In genomic region chr11:15897211-15897960, GRCh38 we compare ENCODE assay signal across 17 cellular contexts.
DNase-seq lines count a peak whose midpoint lies in the region; ATAC-seq, FAIRE-seq and TF ChIP-seq lines count a peak whose summit lies in the region.
"Had no signal": no experiment of that assay in that cellular context is flagged by ENCODE, and none has a peak within 500 bp of the region (broad histone marks: within the 10 kb centered on the region; RNA-seq: fewer than 3 reads in every experiment).

No MANE protein-coding gene starts in this region.

- TF ChIP-seq RAD21 in A549 (conservative IDR thresholded peaks at IDR 0.05 in 1 of 2, IDR thresholded peaks at IDR 0.05 in 1 of 2) = no peak

- DNase-seq in A549 (ENCODE audit: low read depth in 1 of 2, low spot score in 1 of 2) (peak in 1 of 2 experiments; percentile 22), HEK293T (ENCODE audit: extremely low spot score) (no peak), SW480 (ENCODE audit: low spot score) (peak; percentile 44), islet precursor cell (peak; percentile 65), WTC11 (ENCODE audit: low spot score) (no peak), Right ventricle myocardium inferior (ENCODE audit: missing footprints) (no peak), OCI-LY7 (ENCODE audit: low spot score) (no peak)
- no peak for DNase-seq in stimulated activated CD4-positive, alpha-beta T cell treated with anti-CD3 and anti-CD28 coated beads, Interleukin-4, amount 100 ng/mL, for 4 hours
- DNase-seq: activated CD4-positive, CD25-positive, alpha-beta regulatory T cell treated with anti-CD3 and anti-CD28 coated beads, Interleukin-2, amount 50 U/mL, for 72 hours; activated effector memory CD4-positive, alpha-beta T cell treated with anti-CD3 and anti-CD28 coated beads, Interleukin-2, amount 50 U/mL, for 16 hours; GDM1; lower lobe of right lung; NCI-H345 had no signal

- peaks cover 6% of the 10 kb centered on the region; the same call in 1 of the 2 replicates for H3K4me1 Mint-ChIP-seq in WTC11

- ATAC-seq in A549 = no peak; a peak in 2 of 6 replicates
- ATAC-seq in WTC11 = no peak
- ATAC-seq in Right ventricle myocardium inferior = no peak
- ATAC-seq: K562, lower lobe of right lung had no signal

- no peaks in the 10 kb centered on the region for H3K9me3 Mint-ChIP-seq in WTC11

- TF ChIP-seq EP300 in A549 (IDR thresholded peaks at IDR 0.05) = no peak

- TF ChIP-seq POLR2A in A549 (IDR thresholded peaks at IDR 0.05; ENCODE audit: low read length) = no peak

- no peaks in the 10 kb centered on the region; the same call in 1 of the 2 replicates for H3K27me3 Mint-ChIP-seq in WTC11 (ENCODE audit: low read depth)

- FAIRE-seq in A549 (lab: Jason Lieb, UNC) = no peak
- FAIRE-seq: frontal cortex, K562 had no signal

- H3K27ac ChIP-seq in A549 (no peak overlapping the region), OCI-LY7 (ENCODE audit: low read depth, low read length, poor library complexity, severe bottlenecking) (no peak overlapping the region)
- H3K27ac ChIP-seq: lower lobe of right lung, parathyroid adenoma, SJCRH30 had no signal

- H2AFZ ChIP-seq in OCI-LY7 (ENCODE audit: low read length) = no peak overlapping the region
- H2AFZ ChIP-seq: parathyroid adenoma had no signal

- no peaks in the 10 kb centered on the region for H3K36me3 ChIP-seq in OCI-LY7 (ENCODE audit: insufficient read depth, low read length)
- H3K36me3 ChIP-seq: lower lobe of right lung, SJCRH30 had no signal

- H3K4me1 ChIP-seq in A549 (0 out of 3 replicates have a peak, but pooled peaks cover 5% of the 10 kb centered on the region), OCI-LY7 (ENCODE audit: insufficient read depth, low read length, poor library complexity, severe bottlenecking) (no peaks in the 10 kb centered on the region)
- H3K4me1 ChIP-seq: SJCRH30 had no signal

- no peak overlapping the region for H3K4me3 ChIP-seq in A549
- H3K4me3 ChIP-seq in OCI-LY7 (ENCODE audit: low read depth, low read length, poor library complexity, severe bottlenecking) = no peak overlapping the region
- H3K4me3 ChIP-seq: K562, lower lobe of right lung, SJCRH30 had no signal

- H3K27ac Mint-ChIP-seq in WTC11 = no peak overlapping the region

- intact Hi-C loops in Right ventricle myocardium inferior (cut with DNase I) = no loop called here
- intact Hi-C loops in OCI-LY7 (cut with micrococcal nuclease; ENCODE audit: unreplicated experiment) = no loop called here

- BruUV-seq in OCI-LY7 (replicated peaks; lab: Mats Ljungman, UMichigan) = no TSS peak

- CTCF ChIA-PET in A549 (lab: Yijun Ruan, JAX) (interaction anchor here (1.5 kb wide), 1 partner anchor 70 kb away, joined by 3 read pairs; no protein-coding TSS in a partner anchor), HEK293T (lab: Yijun Ruan, JAX) (no interaction called here), WTC11 (lab: Charles Lee) (no interaction called here), OCI-LY7 (lab: Charles Lee; ENCODE audit: unreplicated experiment) (no interaction called here)

- no peaks in the 10 kb centered on the region for H3K9me2 ChIP-seq in OCI-LY7 (ENCODE audit: insufficient read depth, low read length)

- 24% methylated on average over 6 of the region's 6 CpGs for WGBS in A549 (ENCODE audit: missing lambda C conversion rate)

- H3K36me3 Mint-ChIP-seq in WTC11 = no peaks in the 10 kb centered on the region

- H3K4me2 ChIP-seq in A549 = peak overlapping the region; percentile 17; the same call in 1 of the 3 replicates
- H3K4me2 ChIP-seq in OCI-LY7 (ENCODE audit: low read length) = no peak overlapping the region

- H3K4me3 Mint-ChIP-seq in WTC11 = no peak overlapping the region

- no peaks in the 10 kb centered on the region for H3K79me2 ChIP-seq in OCI-LY7 (ENCODE audit: insufficient read depth, low read depth, low read length)
- H3K79me2 ChIP-seq: parathyroid adenoma had no signal

- POLR2A ChIA-PET in A549 (lab: Yijun Ruan, JAX) = no interaction called here
- POLR2A ChIA-PET in HEK293T (lab: Yijun Ruan, JAX) = interaction anchor here (1.2 kb wide), 1 partner anchor 117 kb away, joined by 3 read pairs; no protein-coding TSS in a partner anchor
- POLR2A ChIA-PET in WTC11 (lab: Charles Lee) = no interaction called here
- POLR2A ChIA-PET in OCI-LY7 (lab: Charles Lee) = interaction anchor here (0.5 to 0.9 kb wide), 2 partner anchors 21 to 29 kb away, joined by 3 to 4 read pairs; no protein-coding TSS in a partner anchor

- TF ChIP-seq CTCF in A549 (IDR thresholded peaks at IDR 0.05) = no peak
- no peak for TF ChIP-seq CTCF in WTC11 (IDR thresholded peaks at IDR 0.05)
- TF ChIP-seq CTCF in OCI-LY7 (conservative IDR thresholded peaks at IDR 0.05; ENCODE audit: low read length) = no peak

- H4K20me1 ChIP-seq in OCI-LY7 (ENCODE audit: insufficient read depth, low read length) = no peaks in the 10 kb centered on the region

- H3K9me3 ChIP-seq in A549 (no peaks in the 10 kb centered on the region), OCI-LY7 (ENCODE audit: low read length) (no peaks in the 10 kb centered on the region)
- H3K9me3 ChIP-seq: lower lobe of right lung, SJCRH30 had no signal

TF ChIP-seq in A549, 52 proteins besides CTCF, POLR2A, EP300 and RAD21:
- TF ChIP-seq RFX5 (IDR thresholded peaks at IDR 0.05) = no peak

TF ChIP-seq in HEK293T, 16 proteins besides CTCF, POLR2A, EP300 and RAD21:
- TF ChIP-seq L3MBTL2 (conservative IDR thresholded peaks at IDR 0.05) = no peak
- TF ChIP-seq, protein P1, sequence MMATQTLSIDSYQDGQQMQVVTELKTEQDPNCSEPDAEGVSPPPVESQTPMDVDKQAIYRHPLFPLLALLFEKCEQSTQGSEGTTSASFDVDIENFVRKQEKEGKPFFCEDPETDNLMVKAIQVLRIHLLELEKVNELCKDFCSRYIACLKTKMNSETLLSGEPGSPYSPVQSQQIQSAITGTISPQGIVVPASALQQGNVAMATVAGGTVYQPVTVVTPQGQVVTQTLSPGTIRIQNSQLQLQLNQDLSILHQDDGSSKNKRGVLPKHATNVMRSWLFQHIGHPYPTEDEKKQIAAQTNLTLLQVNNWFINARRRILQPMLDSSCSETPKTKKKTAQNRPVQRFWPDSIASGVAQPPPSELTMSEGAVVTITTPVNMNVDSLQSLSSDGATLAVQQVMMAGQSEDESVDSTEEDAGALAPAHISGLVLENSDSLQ (IDR thresholded peaks at IDR 0.05) = peak; percentile 92

TF ChIP-seq in WTC11, 78 proteins besides CTCF, POLR2A, EP300 and RAD21 (continues in another document):
- TF ChIP-seq SMAD3 (CRISPR knock-in tag; IDR thresholded peaks at IDR 0.05; ENCODE audit: borderline replicate concordance) (no peak), JUN (CRISPR knock-in tag; IDR thresholded peaks at IDR 0.05) (no peak)
- TF ChIP-seq, protein P2, sequence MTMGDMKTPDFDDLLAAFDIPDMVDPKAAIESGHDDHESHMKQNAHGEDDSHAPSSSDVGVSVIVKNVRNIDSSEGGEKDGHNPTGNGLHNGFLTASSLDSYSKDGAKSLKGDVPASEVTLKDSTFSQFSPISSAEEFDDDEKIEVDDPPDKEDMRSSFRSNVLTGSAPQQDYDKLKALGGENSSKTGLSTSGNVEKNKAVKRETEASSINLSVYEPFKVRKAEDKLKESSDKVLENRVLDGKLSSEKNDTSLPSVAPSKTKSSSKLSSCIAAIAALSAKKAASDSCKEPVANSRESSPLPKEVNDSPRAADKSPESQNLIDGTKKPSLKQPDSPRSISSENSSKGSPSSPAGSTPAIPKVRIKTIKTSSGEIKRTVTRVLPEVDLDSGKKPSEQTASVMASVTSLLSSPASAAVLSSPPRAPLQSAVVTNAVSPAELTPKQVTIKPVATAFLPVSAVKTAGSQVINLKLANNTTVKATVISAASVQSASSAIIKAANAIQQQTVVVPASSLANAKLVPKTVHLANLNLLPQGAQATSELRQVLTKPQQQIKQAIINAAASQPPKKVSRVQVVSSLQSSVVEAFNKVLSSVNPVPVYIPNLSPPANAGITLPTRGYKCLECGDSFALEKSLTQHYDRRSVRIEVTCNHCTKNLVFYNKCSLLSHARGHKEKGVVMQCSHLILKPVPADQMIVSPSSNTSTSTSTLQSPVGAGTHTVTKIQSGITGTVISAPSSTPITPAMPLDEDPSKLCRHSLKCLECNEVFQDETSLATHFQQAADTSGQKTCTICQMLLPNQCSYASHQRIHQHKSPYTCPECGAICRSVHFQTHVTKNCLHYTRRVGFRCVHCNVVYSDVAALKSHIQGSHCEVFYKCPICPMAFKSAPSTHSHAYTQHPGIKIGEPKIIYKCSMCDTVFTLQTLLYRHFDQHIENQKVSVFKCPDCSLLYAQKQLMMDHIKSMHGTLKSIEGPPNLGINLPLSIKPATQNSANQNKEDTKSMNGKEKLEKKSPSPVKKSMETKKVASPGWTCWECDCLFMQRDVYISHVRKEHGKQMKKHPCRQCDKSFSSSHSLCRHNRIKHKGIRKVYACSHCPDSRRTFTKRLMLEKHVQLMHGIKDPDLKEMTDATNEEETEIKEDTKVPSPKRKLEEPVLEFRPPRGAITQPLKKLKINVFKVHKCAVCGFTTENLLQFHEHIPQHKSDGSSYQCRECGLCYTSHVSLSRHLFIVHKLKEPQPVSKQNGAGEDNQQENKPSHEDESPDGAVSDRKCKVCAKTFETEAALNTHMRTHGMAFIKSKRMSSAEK (CRISPR knock-in tag; IDR thresholded peaks at IDR 0.05; ENCODE audit: borderline replicate concordance) = no peak
- TF ChIP-seq, protein P3, sequence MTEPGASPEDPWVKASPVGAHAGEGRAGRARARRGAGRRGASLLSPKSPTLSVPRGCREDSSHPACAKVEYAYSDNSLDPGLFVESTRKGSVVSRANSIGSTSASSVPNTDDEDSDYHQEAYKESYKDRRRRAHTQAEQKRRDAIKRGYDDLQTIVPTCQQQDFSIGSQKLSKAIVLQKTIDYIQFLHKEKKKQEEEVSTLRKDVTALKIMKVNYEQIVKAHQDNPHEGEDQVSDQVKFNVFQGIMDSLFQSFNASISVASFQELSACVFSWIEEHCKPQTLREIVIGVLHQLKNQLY (CRISPR knock-in tag; IDR thresholded peaks at IDR 0.05) = no peak
- TF ChIP-seq, protein P4, sequence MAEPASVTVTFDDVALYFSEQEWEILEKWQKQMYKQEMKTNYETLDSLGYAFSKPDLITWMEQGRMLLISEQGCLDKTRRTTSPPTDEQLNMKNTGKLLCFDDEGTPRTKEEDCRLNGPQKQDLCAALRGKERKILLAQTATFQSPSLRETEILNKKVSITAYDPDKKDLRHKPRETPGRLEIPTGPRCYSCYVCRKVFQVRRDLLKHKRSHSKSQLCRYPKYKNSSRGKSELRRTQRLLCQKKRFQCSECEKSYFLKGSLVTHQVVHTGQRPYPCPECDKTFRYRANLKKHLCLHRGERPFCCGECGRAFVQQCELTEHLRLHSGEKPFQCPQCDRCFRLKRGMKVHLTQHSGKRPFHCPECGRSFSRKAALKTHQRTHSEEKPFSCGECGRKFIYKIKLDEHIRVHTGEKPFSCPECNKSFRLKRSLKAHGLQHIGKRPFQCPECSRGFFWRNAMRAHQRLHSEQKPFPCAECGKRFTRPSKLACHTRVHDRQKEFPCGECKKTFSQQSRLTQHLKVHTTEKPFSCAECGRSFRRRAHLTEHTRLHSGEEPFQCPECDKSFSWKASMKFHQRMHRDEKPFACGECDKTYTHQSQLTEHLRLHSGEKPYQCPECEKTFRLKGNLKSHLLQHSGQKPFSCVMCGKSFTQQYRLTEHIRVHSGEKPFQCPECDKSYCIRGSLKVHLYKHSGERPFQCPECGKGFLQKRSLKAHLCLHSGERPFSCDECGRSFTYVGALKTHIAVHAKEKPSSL (CRISPR knock-in tag; conservative IDR thresholded peaks at IDR 0.05) = no peak

Comparison
In these comparisons a context has a peak if more than half of its experiments do, and no peak if none do; other contexts are left out.
1. DNase-seq: peak in SW480 (single experiment) and islet precursor cell (single experiment); none in HEK293T (single experiment), WTC11 (single experiment), stimulated activated CD4-positive, alpha-beta T cell treated with anti-CD3 and anti-CD28 coated beads, Interleukin-4, amount 100 ng/mL, for 4 hours (0 of 2), Right ventricle myocardium inferior (single experiment) and OCI-LY7 (single experiment).
2. POLR2A ChIA-PET loops: an anchor here in HEK293T (1.2 kb wide) and OCI-LY7 (0.5 to 0.9 kb wide); none called in A549 and WTC11.